ENCODE assay signal across 24 cellular contexts in the genomic region with DNA sequence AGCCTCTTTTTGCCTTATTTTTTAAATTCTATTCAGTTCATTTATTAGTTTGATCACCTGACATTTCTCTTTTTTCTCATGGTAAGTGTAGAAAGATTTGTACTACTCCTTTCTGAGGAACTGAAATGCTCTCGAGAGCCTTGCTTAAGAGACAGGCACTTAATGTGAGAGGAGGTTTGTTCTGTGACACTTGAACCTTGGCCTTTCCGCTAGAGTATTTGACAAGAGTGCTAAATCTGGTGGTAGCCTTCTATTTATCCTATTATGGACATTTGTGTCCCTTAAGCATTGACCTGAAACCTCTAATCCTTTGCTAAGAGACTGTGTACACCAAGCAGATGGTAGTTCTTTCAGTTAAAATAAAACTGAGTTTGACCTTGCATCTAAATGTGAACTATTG.
DNase-seq lines count a peak whose midpoint lies in the region; FAIRE-seq and TF ChIP-seq lines count a peak whose summit lies in the region.
"Had no signal": no experiment of that assay in that cellular context is flagged by ENCODE, and none has a peak within 500 bp of the region (broad histone marks: within the 10 kb centered on the region; RNA-seq: fewer than 3 reads in every experiment).

No MANE protein-coding gene starts in this region.

- H3K27me3 Mint-ChIP-seq in CD14-positive monocyte (ENCODE audit: low read depth in 3 of 3): no peaks in the 10 kb centered on the region
- H3K27me3 Mint-ChIP-seq: CD4-positive, CD25-positive, alpha-beta regulatory T cell had no signal

- H3K4me1 Mint-ChIP-seq in CD14-positive monocyte: no peaks in the 10 kb centered on the region
- H3K4me1 Mint-ChIP-seq: CD4-positive, CD25-positive, alpha-beta regulatory T cell had no signal

- H3K27ac Mint-ChIP-seq in CD14-positive monocyte: no peak overlapping the region
- H3K27ac Mint-ChIP-seq: CD4-positive, CD25-positive, alpha-beta regulatory T cell had no signal

- TF ChIP-seq CTCF in D721Med (IDR thresholded peaks at IDR 0.05; ENCODE audit: insufficient read depth, missing control alignments): no peak
- TF ChIP-seq CTCF in CD14-positive monocyte (IDR thresholded peaks at IDR 0.05): no peak

- no peaks in the 10 kb centered on the region for H3K36me3 Mint-ChIP-seq in CD14-positive monocyte
- H3K36me3 Mint-ChIP-seq: CD4-positive, CD25-positive, alpha-beta regulatory T cell had no signal

- H3K4me3 Mint-ChIP-seq in CD14-positive monocyte: no peak overlapping the region
- H3K4me3 Mint-ChIP-seq: CD4-positive, CD25-positive, alpha-beta regulatory T cell had no signal

- intact Hi-C loops in CD14-positive monocyte (cut with micrococcal nuclease): no loop called here

- H3K9me3 Mint-ChIP-seq in CD14-positive monocyte: peaks cover 0 to 10% (median 2%) of the 10 kb centered on the region in 7 donors

- no peak for DNase-seq in D721Med (ENCODE audit: insufficient read length, low spot score)
- DNase-seq in NCI-H1092 treated with DMSO at 0.1 percent for 48 hours (lab: John Stamatoyannopoulos, UW): peak; percentile 41
- DNase-seq in NCI-H69 (lab: John Stamatoyannopoulos, UW): peak; percentile 32
- peak; percentile 59 for DNase-seq in left kidney (ENCODE audit: low read depth, low spot score)
- DNase-seq in AG20443 (ENCODE audit: low spot score): no peak
- DNase-seq in iPS-NIHi11 (ENCODE audit: low spot score): no peak
- no peak for DNase-seq in mucosa of gallbladder (ENCODE audit: low spot score)
- DNase-seq in CD14-positive monocyte (ENCODE audit: low spot score): no peak
- DNase-seq: BE2C; CD4-positive, CD25-positive, alpha-beta regulatory T cell; DND-41; GOT3; HCEC 1CT; KG1; NCI-H187; NCI-H2107; NCI-H2227 treated with DMSO at 0.1 percent for 48 hours; NCI-H526; OCI-M1; T-helper 1 cell had no signal

- FAIRE-seq in D721Med (lab: Jason Lieb, UNC): peak; percentile 21
- FAIRE-seq: A204.1, GM12878, HTR-8/SVneo, RCC 7860 had no signal

Comparison
In these comparisons a context has a peak if more than half of its experiments do, and no peak if none do; other contexts are left out.
1. DNase-seq: peak in NCI-H1092 treated with DMSO at 0.1 percent for 48 hours (single experiment), NCI-H69 (single experiment) and left kidney (single experiment); none in D721Med (single experiment), AG20443 (single experiment), iPS-NIHi11 (single experiment), mucosa of gallbladder (single experiment) and CD14-positive monocyte (single experiment).